ENCODE assay signal across 14 cellular contexts in genomic region chr15:28960979-28961378, GRCh38.
DNase-seq lines count a peak whose midpoint lies in the region; ATAC-seq and TF ChIP-seq lines count a peak whose summit lies in the region.
"Had no signal": no experiment of that assay in that cellular context is flagged by ENCODE, and none has a peak within 500 bp of the region (broad histone marks: within the 10 kb centered on the region; RNA-seq: fewer than 3 reads in every experiment).

No MANE protein-coding gene starts in this region.

- CTCF ChIA-PET in activated CD8-positive, alpha-beta T cell treated with anti-CD3 and anti-CD28 coated beads for 36 hours (lab: Charles Lee), result no interaction called here
- CTCF ChIA-PET in activated CD8-positive, alpha-beta T cell treated with anti-CD3 and anti-CD28 coated beads, Interleukin-2, amount 10 ng/mL, durations not matched to agents 7 days and 5 days (lab: Charles Lee), result interaction anchor here (2.6 kb wide), 1 partner anchor 10 kb away, joined by 6 read pairs; no protein-coding TSS in a partner anchor
- CTCF ChIA-PET in PC-3 (lab: Charles Lee), result no interaction called here

- intact Hi-C loops in activated CD8-positive, alpha-beta T cell treated with anti-CD3 and anti-CD28 coated beads for 36 hours (cut with micrococcal nuclease), result no loop called here
- intact Hi-C loops in PC-3 (cut with micrococcal nuclease) (no loop called here), posterior vena cava (cut with DNase I) (no loop called here)

- POLR2A ChIA-PET in activated CD8-positive, alpha-beta T cell treated with anti-CD3 and anti-CD28 coated beads for 36 hours (lab: Charles Lee), result no interaction called here
- POLR2A ChIA-PET in activated CD8-positive, alpha-beta T cell treated with anti-CD3 and anti-CD28 coated beads, Interleukin-2, amount 10 ng/mL, durations not matched to agents 7 days and 5 days (lab: Charles Lee), result no interaction called here
- POLR2A ChIA-PET in PC-3 (lab: Charles Lee; ENCODE audit: unreplicated experiment), result no interaction called here

- no peak overlapping the region for H3K9ac ChIP-seq in PC-3 (ENCODE audit: low read length)

- DNase-seq in activated CD8-positive, alpha-beta T cell treated with anti-CD3 and anti-CD28 coated beads for 36 hours, result no peak
- no peak for DNase-seq in activated CD8-positive, alpha-beta T cell treated with anti-CD3 and anti-CD28 coated beads, Interleukin-2, amount 10 ng/mL, durations not matched to agents 7 days and 5 days
- peak; percentile 94 for DNase-seq in PC-3
- peak; percentile 68 for DNase-seq in dermis blood vessel endothelial cell
- DNase-seq in osteoblast (ENCODE audit: insufficient read length, low spot score, missing footprints), result peak; percentile 69
- DNase-seq in NCI-H82 (lab: John Stamatoyannopoulos, UW), result no peak
- DNase-seq in posterior vena cava (ENCODE audit: low spot score), result no peak
- no peak for DNase-seq in retina
- DNase-seq: kidney; NCI-H1930; NK-92 treated with Interleukin-12 subunit alpha and Interleukin-12 subunit beta, amount 100 ng/mL, for 24 hours; stimulated activated CD4-positive, alpha-beta T cell treated with anti-CD3 and anti-CD28 coated beads, Interleukin-4, amount 100 ng/mL, for 4 hours; T-helper 2 cell had no signal

- H3K4me1 Mint-ChIP-seq in activated CD8-positive, alpha-beta T cell treated with anti-CD3 and anti-CD28 coated beads for 36 hours (ENCODE audit: low read depth), result peaks cover 44% of the 10 kb centered on the region
- H3K4me1 Mint-ChIP-seq in activated CD8-positive, alpha-beta T cell treated with anti-CD3 and anti-CD28 coated beads, Interleukin-2, amount 10 ng/mL, durations not matched to agents 7 days and 5 days (ENCODE audit: low read depth), result peaks cover 36% of the 10 kb centered on the region

- no peaks in the 10 kb centered on the region; the same call in 1 of the 2 replicates for H3K79me2 ChIP-seq in PC-3 (ENCODE audit: low read length)
- no peaks in the 10 kb centered on the region for H3K79me2 ChIP-seq in osteoblast (ENCODE audit: insufficient read depth, low read length)

- H3K27me3 Mint-ChIP-seq in activated CD8-positive, alpha-beta T cell treated with anti-CD3 and anti-CD28 coated beads for 36 hours, result no peaks in the 10 kb centered on the region
- H3K27me3 Mint-ChIP-seq in activated CD8-positive, alpha-beta T cell treated with anti-CD3 and anti-CD28 coated beads, Interleukin-2, amount 10 ng/mL, durations not matched to agents 7 days and 5 days (ENCODE audit: low read depth), result no peaks in the 10 kb centered on the region

- H3F3A ChIP-seq in PC-3 (ENCODE audit: low read length, unreplicated experiment), result no peaks in the 10 kb centered on the region

- H4K20me1 ChIP-seq in PC-3 (ENCODE audit: low read length), result no peaks in the 10 kb centered on the region
- H4K20me1 ChIP-seq in osteoblast (ENCODE audit: insufficient read depth, low read length), result no peaks in the 10 kb centered on the region

- no peaks in the 10 kb centered on the region for H3K36me3 ChIP-seq in PC-3 (ENCODE audit: low read depth, low read length)
- H3K36me3 ChIP-seq in osteoblast (ENCODE audit: insufficient read depth, low read length), result no peaks in the 10 kb centered on the region
- H3K36me3 ChIP-seq: ascending aorta had no signal

- H3K4me1 ChIP-seq in PC-3 (ENCODE audit: insufficient read depth, low read length), result peaks cover 9% of the 10 kb centered on the region
- peaks cover 4% of the 10 kb centered on the region for H3K4me1 ChIP-seq in osteoblast (ENCODE audit: insufficient read depth, low read length)
- H3K4me1 ChIP-seq: ascending aorta had no signal

- no peak overlapping the region for H3K27ac Mint-ChIP-seq in activated CD8-positive, alpha-beta T cell treated with anti-CD3 and anti-CD28 coated beads for 36 hours
- H3K27ac Mint-ChIP-seq in activated CD8-positive, alpha-beta T cell treated with anti-CD3 and anti-CD28 coated beads, Interleukin-2, amount 10 ng/mL, durations not matched to agents 7 days and 5 days, result no peak overlapping the region

- no peaks in the 10 kb centered on the region for H3K9me2 ChIP-seq in PC-3 (replicated peaks; ENCODE audit: low read length)

- H3K27me3 ChIP-seq in PC-3 (ENCODE audit: low read length) (no peaks in the 10 kb centered on the region), osteoblast (ENCODE audit: insufficient read depth, low read length) (no peaks in the 10 kb centered on the region)
- H3K27me3 ChIP-seq: ascending aorta had no signal

- H3K4me3 Mint-ChIP-seq in activated CD8-positive, alpha-beta T cell treated with anti-CD3 and anti-CD28 coated beads for 36 hours, result no peak overlapping the region
- no peak overlapping the region for H3K4me3 Mint-ChIP-seq in activated CD8-positive, alpha-beta T cell treated with anti-CD3 and anti-CD28 coated beads, Interleukin-2, amount 10 ng/mL, durations not matched to agents 7 days and 5 days

- H3K4me3 ChIP-seq in PC-3 (ENCODE audit: low read length) (no peak overlapping the region), osteoblast (ENCODE audit: insufficient read depth, low read length) (no peak overlapping the region)
- H3K4me3 ChIP-seq: ascending aorta had no signal

- no peak overlapping the region for H2AFZ ChIP-seq in PC-3 (ENCODE audit: low read length)
- H2AFZ ChIP-seq in osteoblast (ENCODE audit: low read length), result no peak overlapping the region

- no peak for TF ChIP-seq CTCF in activated CD8-positive, alpha-beta T cell treated with anti-CD3 and anti-CD28 coated beads for 36 hours (IDR thresholded peaks at IDR 0.05)
- TF ChIP-seq CTCF in PC-3 (conservative IDR thresholded peaks at IDR 0.05; ENCODE audit: low read depth, low read length), result no peak
- TF ChIP-seq CTCF in osteoblast (IDR thresholded peaks at IDR 0.05; ENCODE audit: extremely low read depth, low read depth, low read length), result no peak

- no peaks in the 10 kb centered on the region for H3K9me3 Mint-ChIP-seq in activated CD8-positive, alpha-beta T cell treated with anti-CD3 and anti-CD28 coated beads for 36 hours
- no peaks in the 10 kb centered on the region for H3K9me3 Mint-ChIP-seq in activated CD8-positive, alpha-beta T cell treated with anti-CD3 and anti-CD28 coated beads, Interleukin-2, amount 10 ng/mL, durations not matched to agents 7 days and 5 days (ENCODE audit: insufficient read depth)

- H3K4me2 ChIP-seq in PC-3 (ENCODE audit: low read length), result peak overlapping the region; percentile 55
- no peak overlapping the region for H3K4me2 ChIP-seq in osteoblast (ENCODE audit: insufficient read depth, low read length)

- peak; percentile 29 for ATAC-seq in activated CD8-positive, alpha-beta T cell treated with anti-CD3 and anti-CD28 coated beads for 36 hours
- no peak for ATAC-seq in activated CD8-positive, alpha-beta T cell treated with anti-CD3 and anti-CD28 coated beads, Interleukin-2, amount 10 ng/mL, durations not matched to agents 7 days and 5 days
- peak; percentile 97 for ATAC-seq in PC-3

- no TSS peak for BruUV-seq in PC-3 (replicated peaks; lab: Mats Ljungman, UMichigan)

- H3K9me3 ChIP-seq in PC-3 (ENCODE audit: low read length), result no peaks in the 10 kb centered on the region
- H3K9me3 ChIP-seq in osteoblast (ENCODE audit: low read depth, low read length), result no peaks in the 10 kb centered on the region
- H3K9me3 ChIP-seq: ascending aorta had no signal

- H3K27ac ChIP-seq in PC-3 (ENCODE audit: low read length), result peak overlapping the region; percentile 69
- no peak overlapping the region for H3K27ac ChIP-seq in osteoblast (ENCODE audit: low read depth, low read length)
- H3K27ac ChIP-seq: ascending aorta had no signal

- H3K36me3 Mint-ChIP-seq in activated CD8-positive, alpha-beta T cell treated with anti-CD3 and anti-CD28 coated beads for 36 hours (ENCODE audit: low read depth), result peaks cover 7% of the 10 kb centered on the region
- H3K36me3 Mint-ChIP-seq in activated CD8-positive, alpha-beta T cell treated with anti-CD3 and anti-CD28 coated beads, Interleukin-2, amount 10 ng/mL, durations not matched to agents 7 days and 5 days (ENCODE audit: low read depth), result peaks cover 5% of the 10 kb centered on the region

Comparison
In these comparisons a context has a peak if more than half of its experiments do, and no peak if none do; other contexts are left out.
1. DNase-seq: peak in PC-3 (single experiment), dermis blood vessel endothelial cell (single experiment) and osteoblast (single experiment); none in activated CD8-positive, alpha-beta T cell treated with anti-CD3 and anti-CD28 coated beads for 36 hours (single experiment), activated CD8-positive, alpha-beta T cell treated with anti-CD3 and anti-CD28 coated beads, Interleukin-2, amount 10 ng/mL, durations not matched to agents 7 days and 5 days (single experiment), NCI-H82 (single experiment), posterior vena cava (single experiment) and retina (single experiment).